ENCODE assay signal across 8 cellular contexts in genomic region chr1:53639251-53639721, GRCh38.
DNase-seq lines count a peak whose midpoint lies in the region; ATAC-seq and TF ChIP-seq lines count a peak whose summit lies in the region.

No MANE protein-coding gene starts in this region.

- H3K4me1 Mint-ChIP-seq in type B pancreatic cell (ENCODE audit: unreplicated experiment): peaks cover 16% of the 10 kb centered on the region
- H3K4me1 Mint-ChIP-seq in T-cell: no peaks in the 10 kb centered on the region

- TF ChIP-seq CTCF in type B pancreatic cell (conservative IDR thresholded peaks at IDR 0.05): no peak

- no peaks in the 10 kb centered on the region for H3K36me3 Mint-ChIP-seq in activated naive CD4-positive, alpha-beta T cell treated with anti-CD3 and anti-CD28 coated beads, Interleukin-2, amount 50 U/mL, for 72 hours
- no peaks in the 10 kb centered on the region for H3K36me3 Mint-ChIP-seq in type B pancreatic cell
- no peaks in the 10 kb centered on the region for H3K36me3 Mint-ChIP-seq in T-cell

- H3K27me3 Mint-ChIP-seq in type B pancreatic cell: peaks cover 5% of the 10 kb centered on the region
- peaks cover 0 to 8% of the 10 kb centered on the region in 2 donors for H3K27me3 Mint-ChIP-seq in T-cell

- H3K9me3 Mint-ChIP-seq in activated naive CD4-positive, alpha-beta T cell treated with anti-CD3 and anti-CD28 coated beads, Interleukin-2, amount 50 U/mL, for 72 hours: no peaks in the 10 kb centered on the region
- H3K9me3 Mint-ChIP-seq in type B pancreatic cell (no peaks in the 10 kb centered on the region), T-cell (no peaks in the 10 kb centered on the region)

- H3K27ac Mint-ChIP-seq in activated naive CD4-positive, alpha-beta T cell treated with anti-CD3 and anti-CD28 coated beads, Interleukin-2, amount 50 U/mL, for 72 hours: no peak overlapping the region
- H3K27ac Mint-ChIP-seq in type B pancreatic cell (no peak overlapping the region), T-cell (no peak overlapping the region)

- no peak for DNase-seq in activated naive CD4-positive, alpha-beta T cell treated with anti-CD3 and anti-CD28 coated beads, Interleukin-2, amount 50 U/mL, for 72 hours (ENCODE audit: low spot score in 2 of 2)
- no peak for DNase-seq in activated naive CD4-positive, alpha-beta T cell (lab: John Stamatoyannopoulos, UW)
- DNase-seq in RPMI7951 (ENCODE audit: low read depth) (peak; percentile 61), islet precursor cell (peak; percentile 78), type B pancreatic cell (ENCODE audit: extremely low spot score, unreplicated experiment) (peak; percentile 51), T-cell (no peak)
- no peak for DNase-seq in effector CD4-positive, alpha-beta T cell

- H3K4me3 Mint-ChIP-seq in type B pancreatic cell (no peak overlapping the region), T-cell (no peak overlapping the region)

- CTCF ChIA-PET in T-cell (lab: Charles Lee): no interaction called here

- POLR2A ChIA-PET in T-cell (lab: Charles Lee): no interaction called here

- peak; percentile 33 to 62 for ATAC-seq in activated naive CD4-positive, alpha-beta T cell treated with anti-CD3 and anti-CD28 coated beads, Interleukin-2, amount 50 U/mL, for 72 hours
- ATAC-seq in T-cell (replicated peaks in 1 of 4) (no peak), GM21515 (IDR thresholded peaks at IDR 0.05; ENCODE audit: unreplicated experiment) (no peak)

Comparison
In these comparisons a context has a peak if more than half of its experiments do, and no peak if none do; other contexts are left out.
1. ATAC-seq: peak in activated naive CD4-positive, alpha-beta T cell treated with anti-CD3 and anti-CD28 coated beads, Interleukin-2, amount 50 U/mL, for 72 hours (2 of 2); none in T-cell (0 of 4) and GM21515 (single experiment).
2. DNase-seq: peak in RPMI7951 (single experiment), islet precursor cell (single experiment) and type B pancreatic cell (single experiment); none in activated naive CD4-positive, alpha-beta T cell treated with anti-CD3 and anti-CD28 coated beads, Interleukin-2, amount 50 U/mL, for 72 hours (0 of 2), activated naive CD4-positive, alpha-beta T cell (0 of 4), T-cell (0 of 34) and effector CD4-positive, alpha-beta T cell (single experiment).